8 cellular contexts compared by ENCODE assay signal in genomic region chr7:138886501-138886917, GRCh38.
DNase-seq lines count a peak whose midpoint lies in the region; ATAC-seq and TF ChIP-seq lines count a peak whose summit lies in the region.

No MANE protein-coding gene starts in this region.

- H3K27me3 Mint-ChIP-seq in central memory CD8-positive, alpha-beta T cell: peaks cover 11% of the 10 kb centered on the region

- DNase-seq in AG04450 (ENCODE audit: low read depth, low spot score) (peak; percentile 38), GM04503 (ENCODE audit: low read depth) (peak; percentile 37), HAP-1 (ENCODE audit: low spot score in 2 of 2) (peak; percentile 66 to 75), LoVo (ENCODE audit: low spot score) (peak; percentile 83), SHP77 treated with DMSO at 0.1 percent for 48 hours (lab: John Stamatoyannopoulos, UW) (peak; percentile 32), mucosa of gallbladder (ENCODE audit: low spot score) (peak; percentile 53)
- DNase-seq in central memory CD8-positive, alpha-beta T cell (ENCODE audit: low spot score in 2 of 2): peak; percentile 15 to 51
- DNase-seq in effector CD8-positive, alpha-beta T cell (lab: John Stamatoyannopoulos, UW): no peak

- in situ Hi-C loops in HAP-1 (cut with MboI; ENCODE audit: low sequenced_read_pairs): loop anchor here (10.0 kb wide), 1 partner anchor 188 kb away; no protein-coding TSS in a partner anchor

- H3K4me3 Mint-ChIP-seq in central memory CD8-positive, alpha-beta T cell: no peak overlapping the region

- H3K4me1 ChIP-seq in HAP-1: peaks cover 20% of the 10 kb centered on the region

- ATAC-seq in central memory CD8-positive, alpha-beta T cell (replicated peaks; ENCODE audit: extremely low read depth, poor library complexity, severe bottlenecking): peak; percentile 82

- H3K4me3 ChIP-seq in AG04450 (ENCODE audit: low read depth, low read length): no peak overlapping the region
- H3K4me3 ChIP-seq in HAP-1: no peak overlapping the region

- H3K4me1 Mint-ChIP-seq in central memory CD8-positive, alpha-beta T cell: peaks cover 13% of the 10 kb centered on the region

- H3K9me3 Mint-ChIP-seq in central memory CD8-positive, alpha-beta T cell: no peaks in the 10 kb centered on the region

- no peaks in the 10 kb centered on the region for H3K36me3 Mint-ChIP-seq in central memory CD8-positive, alpha-beta T cell (ENCODE audit: insufficient read depth)

- peak; percentile 63 for TF ChIP-seq CTCF in AG04450 (IDR thresholded peaks at IDR 0.05; ENCODE audit: low read depth, low read length)

- CTCF ChIA-PET in AG04450 (lab: Charles Lee): interaction anchor here (0.5 to 3.5 kb wide), 57 partner anchors 10 to 1532 kb away, joined by 3 to 74 read pairs (median 4); partner anchors contain the start of gene KIAA1549

- H3K36me3 ChIP-seq in HAP-1 (replicated peaks): no peaks in the 10 kb centered on the region

- no peaks in the 10 kb centered on the region for H3K27me3 ChIP-seq in AG04450 (ENCODE audit: control insufficient read depth, insufficient read depth, low read length)
- no peaks in the 10 kb centered on the region for H3K27me3 ChIP-seq in HAP-1 (ENCODE audit: low read depth)

- POLR2A ChIA-PET in AG04450 (lab: Yijun Ruan, JAX): interaction anchor here (0.7 to 1.0 kb wide), 2 partner anchors 93 to 149 kb away, joined by 3 read pairs; partner anchors contain the start of gene ZC3HAV1L

- H3K27ac ChIP-seq in AG04450 (ENCODE audit: low read depth, low read length): no peak overlapping the region

- H3K9me3 ChIP-seq in AG04450 (ENCODE audit: control insufficient read depth, insufficient read depth, low read length) (no peaks in the 10 kb centered on the region), HAP-1 (no peaks in the 10 kb centered on the region)

- peak overlapping the region; percentile 35 for H3K27ac Mint-ChIP-seq in central memory CD8-positive, alpha-beta T cell (ENCODE audit: low read depth)
